In the genomic region with DNA sequence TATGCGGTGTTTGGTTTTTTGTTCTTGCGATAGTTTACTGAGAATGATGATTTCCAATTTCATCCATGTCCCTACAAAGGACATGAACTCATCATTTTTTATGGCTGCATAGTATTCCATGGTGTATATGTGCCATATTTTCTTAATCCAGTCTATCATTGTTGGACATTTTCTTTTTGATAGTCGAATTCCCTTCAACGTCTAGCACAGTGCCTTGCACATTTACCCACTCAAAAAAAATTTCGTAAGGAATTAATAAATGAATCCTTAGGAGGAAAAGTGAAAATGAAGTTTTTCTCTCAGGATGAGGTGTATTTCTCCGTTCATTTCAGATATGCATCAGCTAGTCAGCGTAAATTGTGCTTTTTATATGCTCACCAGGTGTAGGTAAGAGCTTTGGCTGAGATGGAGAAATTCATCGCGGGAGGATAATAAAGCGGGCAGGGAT, we compare ENCODE assay signal across 9 cellular contexts. TPM values are rescaled to one million over a fixed set of nuclear protein-coding genes. Genes with fewer than 3 reads are reported as not detected.
DNase-seq lines count a peak whose midpoint lies in the region; ATAC-seq, FAIRE-seq and TF ChIP-seq lines count a peak whose summit lies in the region.
"Not testable (repeated sequence)": the region's sequence is repeated elsewhere in the genome, so short reads cannot be mapped to it uniquely, and the experiment has no call there.
"Had no signal": no experiment of that assay in that cellular context is flagged by ENCODE, and none has a peak within 500 bp of the region (broad histone marks: within the 10 kb centered on the region; RNA-seq: fewer than 3 reads in every experiment).

No MANE protein-coding gene starts in this region.

- ATAC-seq in CD4-positive, CD25-positive, alpha-beta regulatory T cell (ENCODE audit: low read depth in 2 of 2); GM12878: not testable (repeated sequence)

- TF ChIP-seq POLR2A in GM12878 (IDR thresholded peaks at IDR 0.05; ENCODE audit: low read depth, low read length); esophagus squamous epithelium (IDR thresholded peaks at IDR 0.05); ovary (IDR thresholded peaks at IDR 0.05): not testable (repeated sequence)

- not testable (repeated sequence) for TF ChIP-seq CTCF in KMS-11 (conservative IDR thresholded peaks at IDR 0.05; ENCODE audit: low read depth, low read length); WI38 (IDR thresholded peaks at IDR 0.05; ENCODE audit: low read depth, low read length); GM12878 (IDR thresholded peaks at IDR 0.05 in 2 of 3, conservative IDR thresholded peaks at IDR 0.05 in 1 of 3; ENCODE audit: control insufficient read depth in 2 of 3, extremely low read depth in 1 of 3, insufficient read depth in 1 of 3, low read depth in 3 of 3, low read length in 3 of 3); esophagus squamous epithelium (IDR thresholded peaks at IDR 0.05); liver (IDR thresholded peaks at IDR 0.05; ENCODE audit: low read depth, low read length, missing input control); ovary (IDR thresholded peaks at IDR 0.05)

- 7% methylated on average over 8 of the region's 10 CpGs for WGBS in GM12878 (ENCODE audit: insufficient coverage, insufficient replicate concordance, low lambda C conversion rate, missing lambda C conversion rate)
- WGBS in esophagus squamous epithelium, 2 donors: 13 to 17% methylated on average over 8 to 9 of the region's 10 CpGs
- 17% methylated on average over 8 of the region's 10 CpGs for WGBS in liver
- 4 to 24% (median 24%) methylated on average over 8 to 10 of the region's 10 CpGs for whole genome bisulfite sequencing in ovary, 3 donors
- 13% methylated on average over 8 of the region's 10 CpGs for WGBS in thymus

- peak overlapping the region; percentile 63; the same call in 1 of the 2 replicates for H2AFZ ChIP-seq in KMS-11 (ENCODE audit: low read depth)
- peak overlapping the region; percentile 78 for H2AFZ ChIP-seq in GM12878 (ENCODE audit: control insufficient read depth, low read depth, low read length)

- peak overlapping the region; percentile 31; the same call in 1 of the 2 replicates for H3K4me2 ChIP-seq in KMS-11
- H3K4me2 ChIP-seq in GM12878 (ENCODE audit: control insufficient read depth, insufficient read depth): peak overlapping the region; percentile 66

- RAD21 ChIA-PET in GM12878 (lab: Charles Lee; ENCODE audit: unreplicated experiment): not testable (repeated sequence)

- SMC1A ChIA-PET in GM12878 (lab: Charles Lee; ENCODE audit: uncharacterized antibody, unreplicated experiment): not testable (repeated sequence)

- CTCF ChIA-PET in GM12878 (lab: Yijun Ruan, JAX): not testable (repeated sequence)

- DNase-seq in CD4-positive, CD25-positive, alpha-beta regulatory T cell; GM12878 (ENCODE audit: low read depth, low spot score); esophagus squamous epithelium (lab: John Stamatoyannopoulos, UW); ovary: not testable (repeated sequence)

- intact Hi-C loops in GM12878 (cut with micrococcal nuclease; ENCODE audit: unreplicated experiment); esophagus squamous epithelium (cut with DNase I); ovary (cut with DNase I): not testable (repeated sequence)

- not testable (repeated sequence) for H3K9me3 Mint-ChIP-seq in CD4-positive, CD25-positive, alpha-beta regulatory T cell

- peaks cover 15% of the 10 kb centered on the region; the same call in 1 of the 2 replicates for H3K79me2 ChIP-seq in KMS-11 (ENCODE audit: insufficient read depth, low read depth)
- H3K79me2 ChIP-seq in GM12878 (ENCODE audit: control insufficient read depth, insufficient read depth, low read length): not testable (repeated sequence)

- not testable (repeated sequence) for BruUV-seq in GM12878 (replicated peaks; lab: Mats Ljungman, UMichigan)

- H3K4me1 ChIP-seq in CD4-positive, CD25-positive, alpha-beta regulatory T cell (ENCODE audit: control insufficient read depth, insufficient read depth, low read length, poor library complexity, severe bottlenecking): peaks cover 11% of the 10 kb centered on the region
- H3K4me1 ChIP-seq in KMS-11 (ENCODE audit: low read depth, poor library complexity, severe bottlenecking): peaks cover 18% of the 10 kb centered on the region
- not testable (repeated sequence) for H3K4me1 ChIP-seq in GM12878 (ENCODE audit: control insufficient read depth, insufficient read depth, low read length); thymus (ENCODE audit: control insufficient read depth, insufficient read depth, low read length)
- H3K4me1 ChIP-seq in esophagus squamous epithelium: peaks cover 10 to 47% (median 22%) of the 10 kb centered on the region in 3 donors
- H3K4me1 ChIP-seq in liver (ENCODE audit: control insufficient read depth in 4 of 4, insufficient read depth in 4 of 4, low read length in 3 of 4): peaks cover 4 to 39% (median 30%) of the 10 kb centered on the region in 4 donors
- peaks cover 14% of the 10 kb centered on the region for H3K4me1 ChIP-seq in ovary (ENCODE audit: insufficient read depth)

- not testable (repeated sequence) for H3K9me3 ChIP-seq in CD4-positive, CD25-positive, alpha-beta regulatory T cell (ENCODE audit: control insufficient read depth in 2 of 2, low read length in 2 of 2); GM12878 (replicated peaks; ENCODE audit: control insufficient read depth, insufficient read depth, low read length); esophagus squamous epithelium; liver (ENCODE audit: control insufficient read depth in 4 of 4, low read length in 3 of 4); ovary; thymus (ENCODE audit: control insufficient read depth)

- not testable (repeated sequence) for H3K27me3 ChIP-seq in CD4-positive, CD25-positive, alpha-beta regulatory T cell (ENCODE audit: control insufficient read depth, insufficient read depth, low read length); KMS-11 (ENCODE audit: insufficient read depth, low read depth); GM12878 (replicated peaks in 1 of 2; ENCODE audit: control insufficient read depth in 2 of 2, insufficient read depth in 2 of 2, low read length in 1 of 2); liver (ENCODE audit: control insufficient read depth in 4 of 4, insufficient read depth in 4 of 4, low read length in 3 of 4); ovary; thymus (ENCODE audit: control insufficient read depth, insufficient read depth)
- H3K27me3 ChIP-seq in esophagus squamous epithelium: peaks cover 0 to 12% (median 0%) of the 10 kb centered on the region in 4 donors

- H3K36me3 ChIP-seq in CD4-positive, CD25-positive, alpha-beta regulatory T cell (ENCODE audit: control insufficient read depth, insufficient read depth, low read length); KMS-11 (ENCODE audit: insufficient read depth); GM12878 (ENCODE audit: control insufficient read depth in 2 of 2, insufficient read depth in 2 of 2, low read length in 1 of 2); esophagus squamous epithelium; liver (ENCODE audit: control insufficient read depth in 4 of 4, insufficient read depth in 3 of 4, low read depth in 1 of 4, low read length in 3 of 4); ovary; thymus (ENCODE audit: control insufficient read depth, insufficient read depth): not testable (repeated sequence)

- H3K27ac Mint-ChIP-seq in CD4-positive, CD25-positive, alpha-beta regulatory T cell: not testable (repeated sequence)

- H3K4me3 ChIP-seq in CD4-positive, CD25-positive, alpha-beta regulatory T cell (ENCODE audit: low read depth, low read length): peak overlapping the region; percentile 69
- not testable (repeated sequence) for H3K4me3 ChIP-seq in KMS-11 (IDR thresholded peaks at IDR 0.05; ENCODE audit: insufficient read depth, low read depth, low read length)
- H3K4me3 ChIP-seq in WI38 (ENCODE audit: low read depth, low read length) (peak overlapping the region; percentile 82), GM12878 (peak overlapping the region; percentile 80), esophagus squamous epithelium (peak overlapping the region; percentile 49 to 72 (median 64)), liver (ENCODE audit: low read depth in 1 of 3, low read length in 3 of 3) (peak overlapping the region in 1 of 3 donors; percentile 93), ovary (peak overlapping the region; percentile 51), thymus (ENCODE audit: low read length) (peak overlapping the region; percentile 77)

- H4K20me1 ChIP-seq in KMS-11 (ENCODE audit: insufficient read depth); GM12878 (ENCODE audit: control insufficient read depth, insufficient read depth): not testable (repeated sequence)

- TF ChIP-seq RAD21 in GM12878 (IDR thresholded peaks at IDR 0.05; ENCODE audit: insufficient read depth, low read depth, low read length); liver (IDR thresholded peaks at IDR 0.05): not testable (repeated sequence)

- peak overlapping the region; percentile 81 to 96 (median 92) for H3K4me3 Mint-ChIP-seq in CD4-positive, CD25-positive, alpha-beta regulatory T cell

- in situ Hi-C loops in GM12878 (cut with MboI): not testable (repeated sequence)

- not testable (repeated sequence) for H3K36me3 Mint-ChIP-seq in CD4-positive, CD25-positive, alpha-beta regulatory T cell

- POLR2A ChIA-PET in GM12878 (lab: Charles Lee): not testable (repeated sequence)

- H3K27ac ChIP-seq in CD4-positive, CD25-positive, alpha-beta regulatory T cell (ENCODE audit: insufficient read depth, low read length, poor library complexity, severe bottlenecking); KMS-11; GM12878 (ENCODE audit: control insufficient read depth, insufficient read depth); liver (ENCODE audit: low read depth in 1 of 2, low read length in 2 of 2); ovary; thymus (ENCODE audit: low read depth): not testable (repeated sequence)
- H3K27ac ChIP-seq in esophagus squamous epithelium: peak overlapping the region in 3 of 4 donors; percentile 86 to 88 (median 87)

- FAIRE-seq in GM12878 (lab: Jason Lieb, UNC): not testable (repeated sequence)

- peak overlapping the region; percentile 41; the same call in 1 of the 2 replicates for H3K9ac ChIP-seq in KMS-11
- H3K9ac ChIP-seq in GM12878 (ENCODE audit: control insufficient read depth, insufficient read depth, low read length); liver (ENCODE audit: low read depth in 1 of 2, low read length in 2 of 2): not testable (repeated sequence)

- H3K27me3 Mint-ChIP-seq in CD4-positive, CD25-positive, alpha-beta regulatory T cell: peaks cover 35% of the 10 kb centered on the region

- peaks cover 8 to 15% (median 10%) of the 10 kb centered on the region in 4 donors for H3K4me1 Mint-ChIP-seq in CD4-positive, CD25-positive, alpha-beta regulatory T cell

- not testable (repeated sequence) for TF ChIP-seq EP300 in GM12878 (IDR thresholded peaks at IDR 0.05; ENCODE audit: borderline replicate concordance in 1 of 2, control insufficient read depth in 1 of 2, low read depth in 2 of 2, low read length in 2 of 2); ovary (IDR thresholded peaks at IDR 0.05)

RNA-seq across cellular contexts. Expression of a gene that starts 0.4 kb away (rescaled TPM):
- 4.9 TPM for total RNA-seq in CD4-positive, CD25-positive, alpha-beta regulatory T cell
- polyA plus RNA-seq in CD4-positive, CD25-positive, alpha-beta regulatory T cell: 1 to 10 TPM; 1.5 to 6.6 (median 3.3) TPM
- 1.6 and 3.4 TPM in 2 replicates for total RNA-seq in GM12878 (2013; cell fraction: nucleolus; rRNA removed)
- total RNA-seq in GM12878 (2014; rRNA removed) (27.8 and 29.0 TPM in 2 replicates), GM12878 (2014; rRNA removed; fragmentation: Illumina TruSeq; extraction: Trizol) (16.2 and 18.6 TPM in 2 replicates), GM12878 (2021) (33.5 and 40.8 TPM in 2 replicates), esophagus squamous epithelium (10 to 100 TPM; 34.5 to 89.7 (median 43.2) TPM), liver (10 to 100 TPM; 48.0 to 59.7 TPM), ovary (100 to 1,000 TPM in 3 of 7 donors, 10 to 100 TPM in 4; 34.1 to 488 (median 61.6) TPM)
- polyA plus RNA-seq in GM12878 (2011; ENCODE audit: low read depth): 18.2 TPM
- polyA plus RNA-seq in GM12878 (2011; rRNA removed) (10.6 and 18.0 TPM in 2 replicates), GM12878 (2014; fragmentation: Illumina TruSeq; extraction: Trizol) (22.7 and 28.0 TPM in 2 replicates), GM12878 (2014; fragmentation: Nextera tagmentation; extraction: Ambion mirVana) (1 to 10 TPM; 3.9 to 7.2 TPM), GM12878 (2014; rRNA removed) (30.1 and 37.2 TPM in 2 replicates), GM12878 (2016; fragmentation: Nextera tagmentation; extraction: Ambion mirVana) (10 to 100 TPM; 43.4 to 47.8 TPM), liver (100 to 1,000 TPM; 101 to 178 TPM), ovary (10 to 100 TPM; 62.8 to 68.2 TPM), thymus (13.4 TPM)
- 18.4 and 23.8 TPM in 2 replicates for polyA plus RNA-seq in GM12878 (2011; cell fraction: cytosol; rRNA removed)
- polyA plus RNA-seq in GM12878 (2011; cell fraction: nucleus; rRNA removed): 18.4 and 25.0 TPM in 2 replicates
- 38.2 and 40.5 TPM in 2 replicates for polyA plus RNA-seq in GM12878 (2012)
- 18.4 and 22.5 TPM in 2 replicates for polyA minus RNA-seq in GM12878 (2011; rRNA and poly(A)+ RNA removed)
- polyA minus RNA-seq in GM12878 (2011; cell fraction: cytosol; rRNA and poly(A)+ RNA removed): 15.8 and 16.4 TPM in 2 replicates
- polyA minus RNA-seq in GM12878 (2011; cell fraction: nucleus; rRNA and poly(A)+ RNA removed): 7.7 and 18.0 TPM in 2 replicates

RNA-seq across cellular contexts. Expression of a gene that starts 57.3 kb away (rescaled TPM):
- total RNA-seq in CD4-positive, CD25-positive, alpha-beta regulatory T cell: not detected
- polyA plus RNA-seq in CD4-positive, CD25-positive, alpha-beta regulatory T cell: not detected
- not detected in 2 replicates for total RNA-seq in GM12878 (2013; cell fraction: nucleolus; rRNA removed)
- total RNA-seq in GM12878 (2014; rRNA removed) (not detected in 2 replicates), GM12878 (2014; rRNA removed; fragmentation: Illumina TruSeq; extraction: Trizol) (not detected in 2 replicates), GM12878 (2021) (0.43 and 0.49 TPM in 2 replicates), esophagus squamous epithelium (10 to 100 TPM in 1 of 4 donors, 1 to 10 TPM in 2, not detected in 1; 1.1 to 27.0 (median 2.5) TPM), liver (100 to 1,000 TPM; 297 to 846 TPM), ovary (1 to 10 TPM in 1 of 7 donors, under 1 TPM in 4, not detected in 2; 0.12 to 1.7 (median 0.48) TPM)
- not detected for polyA plus RNA-seq in GM12878 (2011; ENCODE audit: low read depth)
- polyA plus RNA-seq in GM12878 (2011; rRNA removed) (not detected in 2 replicates), GM12878 (2014; fragmentation: Illumina TruSeq; extraction: Trizol) (not detected in 2 replicates), GM12878 (2014; fragmentation: Nextera tagmentation; extraction: Ambion mirVana) (not detected), GM12878 (2014; rRNA removed) (not detected in 2 replicates), GM12878 (2016; fragmentation: Nextera tagmentation; extraction: Ambion mirVana) (not detected), liver (100 to 1,000 TPM; 836 to 944 TPM), ovary (under 1 TPM; 0.15 to 0.17 TPM), thymus (3.9 TPM)
- not detected in 2 replicates for polyA plus RNA-seq in GM12878 (2011; cell fraction: cytosol; rRNA removed)
- not detected in 2 replicates for polyA plus RNA-seq in GM12878 (2011; cell fraction: nucleus; rRNA removed)
- polyA plus RNA-seq in GM12878 (2012): not detected in 2 replicates
- not detected in 2 replicates for polyA minus RNA-seq in GM12878 (2011; rRNA and poly(A)+ RNA removed)
- not detected in 2 replicates for polyA minus RNA-seq in GM12878 (2011; cell fraction: cytosol; rRNA and poly(A)+ RNA removed)
- not detected in 2 replicates for polyA minus RNA-seq in GM12878 (2011; cell fraction: nucleus; rRNA and poly(A)+ RNA removed)
- total RNA-seq: glomerular endothelial cell had no signal

Comparison
In these comparisons a context has a peak if more than half of its experiments do, and no peak if none do; other contexts are left out.
1. RNA of a gene that starts 57.3 kb away (total RNA-seq): 297 to 846 TPM in liver; 1.1 to 27.0 TPM in esophagus squamous epithelium, 0.12 to 1.7 TPM in ovary, not detected in CD4-positive, CD25-positive, alpha-beta regulatory T cell (single experiment) and 0.43 to 0.49 TPM in GM12878; every median in the first group is over 10 times any median in the second.